11 cellular contexts compared by ENCODE assay signal in the genomic region with DNA sequence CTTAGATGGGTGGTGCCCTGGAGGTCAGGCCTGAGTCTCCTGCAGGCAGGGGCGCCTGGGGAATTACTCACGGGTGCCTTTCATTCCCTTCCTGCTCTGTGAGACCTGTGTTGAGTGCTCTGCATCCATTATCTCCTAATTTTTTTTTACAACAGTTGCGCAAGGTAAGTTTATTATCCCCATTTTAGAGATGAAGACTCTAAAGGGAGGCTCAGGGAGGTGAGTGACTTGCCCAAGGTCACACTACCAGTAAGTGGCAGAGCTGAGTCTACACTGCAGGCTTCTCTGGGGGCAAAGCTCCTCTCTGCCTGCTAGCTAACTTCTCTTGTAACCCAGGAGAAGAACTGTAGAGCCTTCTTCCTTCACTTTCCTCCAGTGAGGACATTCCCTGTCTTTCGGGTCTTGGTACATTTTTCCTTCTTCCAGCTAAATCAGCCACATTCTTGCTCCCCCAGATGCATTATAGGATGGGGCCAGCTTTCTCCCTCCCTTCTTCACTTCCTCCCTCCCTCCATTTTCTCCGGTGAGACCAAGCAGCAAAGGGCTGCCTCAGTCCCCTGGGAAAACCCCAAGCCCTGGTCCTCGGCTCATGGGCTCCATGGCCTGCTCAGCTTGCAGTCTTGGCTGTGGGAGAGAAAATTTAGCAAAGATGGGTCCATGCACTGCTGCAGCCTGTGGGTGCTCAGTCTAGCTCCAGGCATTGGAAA. TPM values are rescaled to one million over a fixed set of nuclear protein-coding genes. Genes with fewer than 3 reads are reported as not detected.
DNase-seq lines count a peak whose midpoint lies in the region; ATAC-seq and TF ChIP-seq lines count a peak whose summit lies in the region.
"Had no signal": no experiment of that assay in that cellular context is flagged by ENCODE, and none has a peak within 500 bp of the region (broad histone marks: within the 10 kb centered on the region; RNA-seq: fewer than 3 reads in every experiment).

No MANE protein-coding gene starts in this region.

- CTCF ChIA-PET in activated B cell treated with CpG ODN at 0.5 μM for 24 hours (lab: Charles Lee) = interaction anchor here (0.9 to 13.5 kb wide), 3 partner anchors 17 to 45 kb away, joined by 3 to 293 read pairs (median 4); a partner anchor contains a TSS

- TF ChIP-seq CTCF in activated B cell treated with CpG ODN at 0.5 μM for 24 hours (IDR thresholded peaks at IDR 0.05) (no peak), hepatocyte (IDR thresholded peaks at IDR 0.05; ENCODE audit: poor library complexity) (no peak), type B pancreatic cell (conservative IDR thresholded peaks at IDR 0.05) (no peak)

- peak overlapping the region; percentile 100 for H3K4me2 ChIP-seq in hepatocyte

- no peaks in the 10 kb centered on the region for H3K9me2 ChIP-seq in hepatocyte (replicated peaks; ENCODE audit: insufficient read depth)

- ATAC-seq in stimulated activated naive CD8-positive, alpha-beta T cell treated with anti-CD3 and anti-CD28 coated beads, Interleukin-15, Interleukin-2, amounts not matched to agents 100 U/mL and 50 U/mL, for 24 hours = no peak
- no peak for ATAC-seq in activated B cell treated with CpG ODN at 0.5 μM for 24 hours (ENCODE audit: low read depth)
- no peak for ATAC-seq in GM19397 (IDR thresholded peaks at IDR 0.05; ENCODE audit: unreplicated experiment)
- ATAC-seq in GM18867 (IDR thresholded peaks at IDR 0.05; ENCODE audit: unreplicated experiment) = no peak

- H3K4me1 ChIP-seq in hepatocyte (ENCODE audit: insufficient read depth) = peaks cover 14% of the 10 kb centered on the region

- H3K79me2 ChIP-seq in hepatocyte = no peaks in the 10 kb centered on the region

- no peak overlapping the region for H3K4me3 ChIP-seq in hepatocyte
- H3K4me3 ChIP-seq: lung had no signal

- no peaks in the 10 kb centered on the region for H3K36me3 Mint-ChIP-seq in stimulated activated naive CD8-positive, alpha-beta T cell treated with anti-CD3 and anti-CD28 coated beads, Interleukin-15, Interleukin-2, amounts not matched to agents 100 ng/mL and 50 ng/mL, for 24 hours (ENCODE audit: low read depth)
- H3K36me3 Mint-ChIP-seq in activated B cell treated with CpG ODN at 0.5 μM for 24 hours (ENCODE audit: low read depth) (no peaks in the 10 kb centered on the region), type B pancreatic cell (no peaks in the 10 kb centered on the region)

- no peaks in the 10 kb centered on the region for H4K20me1 ChIP-seq in hepatocyte (ENCODE audit: insufficient read depth, poor library complexity, severe bottlenecking)

- 86% methylated on average over 6 of the region's 6 CpGs for WGBS in hepatocyte (ENCODE audit: low lambda C conversion rate, missing lambda C conversion rate)

- no peak overlapping the region for H3K27ac ChIP-seq in hepatocyte

- H2AFZ ChIP-seq in hepatocyte = no peak overlapping the region

- peak overlapping the region; percentile 75 for H3K4me3 Mint-ChIP-seq in stimulated activated naive CD8-positive, alpha-beta T cell treated with anti-CD3 and anti-CD28 coated beads, Interleukin-15, Interleukin-2, amounts not matched to agents 100 ng/mL and 50 ng/mL, for 24 hours
- H3K4me3 Mint-ChIP-seq in activated B cell treated with CpG ODN at 0.5 μM for 24 hours (peak overlapping the region; percentile 52), type B pancreatic cell (peak overlapping the region; percentile 78)

- no peaks in the 10 kb centered on the region for H3K9me3 Mint-ChIP-seq in stimulated activated naive CD8-positive, alpha-beta T cell treated with anti-CD3 and anti-CD28 coated beads, Interleukin-15, Interleukin-2, amounts not matched to agents 100 ng/mL and 50 ng/mL, for 24 hours
- H3K9me3 Mint-ChIP-seq in activated B cell treated with CpG ODN at 0.5 μM for 24 hours (no peaks in the 10 kb centered on the region), type B pancreatic cell (no peaks in the 10 kb centered on the region)

- no peaks in the 10 kb centered on the region for H3K9me3 ChIP-seq in hepatocyte (ENCODE audit: low read depth)

- intact Hi-C loops in activated B cell treated with CpG ODN at 0.5 μM for 24 hours (cut with micrococcal nuclease) = no loop called here
- intact Hi-C loops in head of caudate nucleus (cut with DNase I) = no loop called here

- H3K36me3 ChIP-seq in hepatocyte (replicated peaks; ENCODE audit: insufficient read depth, low read depth) = no peaks in the 10 kb centered on the region

- peaks cover 53% of the 10 kb centered on the region for H3K4me1 Mint-ChIP-seq in stimulated activated naive CD8-positive, alpha-beta T cell treated with anti-CD3 and anti-CD28 coated beads, Interleukin-15, Interleukin-2, amounts not matched to agents 100 ng/mL and 50 ng/mL, for 24 hours (ENCODE audit: low read depth)
- H3K4me1 Mint-ChIP-seq in activated B cell treated with CpG ODN at 0.5 μM for 24 hours (peaks cover 52% of the 10 kb centered on the region), type B pancreatic cell (ENCODE audit: unreplicated experiment) (peaks cover 33% of the 10 kb centered on the region)

- H3K27ac Mint-ChIP-seq in stimulated activated naive CD8-positive, alpha-beta T cell treated with anti-CD3 and anti-CD28 coated beads, Interleukin-15, Interleukin-2, amounts not matched to agents 100 ng/mL and 50 ng/mL, for 24 hours = peak overlapping the region; percentile 84
- H3K27ac Mint-ChIP-seq in activated B cell treated with CpG ODN at 0.5 μM for 24 hours = peak overlapping the region; percentile 27
- H3K27ac Mint-ChIP-seq in type B pancreatic cell = peak overlapping the region; percentile 64

- H3K27me3 Mint-ChIP-seq in stimulated activated naive CD8-positive, alpha-beta T cell treated with anti-CD3 and anti-CD28 coated beads, Interleukin-15, Interleukin-2, amounts not matched to agents 100 ng/mL and 50 ng/mL, for 24 hours = no peaks in the 10 kb centered on the region
- H3K27me3 Mint-ChIP-seq in activated B cell treated with CpG ODN at 0.5 μM for 24 hours (no peaks in the 10 kb centered on the region), type B pancreatic cell (peaks cover 36% of the 10 kb centered on the region)

- POLR2A ChIA-PET in activated B cell treated with CpG ODN at 0.5 μM for 24 hours (lab: Charles Lee) = interaction anchor here (0.6 to 11.5 kb wide), 8 partner anchors 10 to 76 kb away, joined by 3 to 296 read pairs (median 4); a partner anchor contains a TSS

- H3K27me3 ChIP-seq in hepatocyte = peaks cover 3% of the 10 kb centered on the region

- no peak for DNase-seq in stimulated activated naive CD8-positive, alpha-beta T cell treated with anti-CD3 and anti-CD28 coated beads, Interleukin-15, Interleukin-2, amounts not matched to agents 100 U/mL and 50 U/mL, for 24 hours
- no peak for DNase-seq in activated B cell treated with CpG ODN at 0.5 μM for 24 hours
- no peak for DNase-seq in hepatocyte (ENCODE audit: low spot score)
- DNase-seq in type B pancreatic cell (ENCODE audit: extremely low spot score, unreplicated experiment) = no peak
- DNase-seq in head of caudate nucleus = no peak
- DNase-seq: NCI-H1105 treated with DMSO at 0.1 percent for 48 hours; stimulated activated CD4-positive, alpha-beta T cell treated with anti-CD3 and anti-CD28 coated beads, Interleukin-4, amount 100 ng/mL, for 24 hours had no signal

RNA-seq across cellular contexts. Expression of a gene that starts 1.8 kb away (rescaled TPM):
- total RNA-seq in activated B cell treated with CpG ODN at 0.5 μM for 24 hours (2.4 and 3.2 TPM in 2 replicates), hepatocyte (4.8 TPM in 2 replicates), type B pancreatic cell (ENCODE audit: low replicate concordance) (5.9 and 8.8 TPM in 2 replicates)
- 11.7 and 14.3 TPM in 2 replicates for polyA plus RNA-seq in hepatocyte

RNA-seq across cellular contexts. Expression of a gene that starts 21.9 kb away (rescaled TPM):
- total RNA-seq in activated B cell treated with CpG ODN at 0.5 μM for 24 hours = 90.6 and 92.6 TPM in 2 replicates
- 29.3 and 31.6 TPM in 2 replicates for total RNA-seq in hepatocyte
- polyA plus RNA-seq in hepatocyte = 27.3 and 31.1 TPM in 2 replicates
- total RNA-seq in type B pancreatic cell (ENCODE audit: low replicate concordance) = 46.1 and 47.3 TPM in 2 replicates

RNA-seq across cellular contexts. Expression of a gene that starts 25.0 kb away (rescaled TPM):
- total RNA-seq in activated B cell treated with CpG ODN at 0.5 μM for 24 hours (2.0 and 3.9 TPM in 2 replicates), hepatocyte (83.7 and 107 TPM in 2 replicates), type B pancreatic cell (ENCODE audit: low replicate concordance) (200 and 269 TPM in 2 replicates)
- 116 and 122 TPM in 2 replicates for polyA plus RNA-seq in hepatocyte

RNA-seq across cellular contexts. Expression of a gene that starts 39.0 kb away (rescaled TPM):
- total RNA-seq in activated B cell treated with CpG ODN at 0.5 μM for 24 hours = 0.31 TPM in 1 of 2 replicates, not detected in the other
- total RNA-seq in hepatocyte = 16.5 and 18.2 TPM in 2 replicates
- 46.6 and 49.8 TPM in 2 replicates for polyA plus RNA-seq in hepatocyte
- total RNA-seq in type B pancreatic cell (ENCODE audit: low replicate concordance) = 3.2 and 5.7 TPM in 2 replicates

RNA-seq across cellular contexts. Expression of a gene that starts 47.9 kb away (rescaled TPM):
- total RNA-seq in activated B cell treated with CpG ODN at 0.5 μM for 24 hours (not detected in 2 replicates), hepatocyte (not detected in 2 replicates), type B pancreatic cell (ENCODE audit: low replicate concordance) (not detected in 2 replicates)
- polyA plus RNA-seq in hepatocyte = not detected in 2 replicates
- total RNA-seq: lung had no signal
- polyA plus RNA-seq: lung had no signal

Comparison
In these comparisons a context has a peak if more than half of its experiments do, and no peak if none do; other contexts are left out.
1. H3K27ac Mint-ChIP-seq: peak in every context shown above with its lines; median percentile 84 in stimulated activated naive CD8-positive, alpha-beta T cell treated with anti-CD3 and anti-CD28 coated beads, Interleukin-15, Interleukin-2, amounts not matched to agents 100 ng/mL and 50 ng/mL, for 24 hours; 64 in type B pancreatic cell; 27 in activated B cell treated with CpG ODN at 0.5 μM for 24 hours.
2. RNA of a gene that starts 25.0 kb away (total RNA-seq): 200 to 269 TPM in type B pancreatic cell and 83.7 to 107 TPM in hepatocyte; 2.0 to 3.9 TPM in activated B cell treated with CpG ODN at 0.5 μM for 24 hours; every median in the first group is over 10 times any median in the second.
3. Peak in every context shown above with its lines, with median percentiles within 50 percentile points of each other: H3K4me3 Mint-ChIP-seq.